In genomic region chr1:148038462-148039333, GRCh38 we compare ENCODE assay signal across 7 cellular contexts.
DNase-seq lines count a peak whose midpoint lies in the region; ATAC-seq and TF ChIP-seq lines count a peak whose summit lies in the region.
"Not testable (repeated sequence)": the region's sequence is repeated elsewhere in the genome, so short reads cannot be mapped to it uniquely, and the experiment has no call there.

No MANE protein-coding gene starts in this region.

- not testable (repeated sequence) for H3K9me3 Mint-ChIP-seq in T-cell

- peak; percentile 81 for ATAC-seq in GM18508 (IDR thresholded peaks at IDR 0.05; ENCODE audit: insufficient read depth, unreplicated experiment)
- ATAC-seq in HG02884 (IDR thresholded peaks at IDR 0.05; ENCODE audit: unreplicated experiment) = peak; percentile 78
- ATAC-seq in T-cell (replicated peaks in 1 of 4) = peak; percentile 80 to 83 (median 82)

- POLR2A ChIA-PET in T-cell (lab: Charles Lee) = not testable (repeated sequence)

- H3K4me3 ChIP-seq in right atrium auricular region = peak overlapping the region; percentile 30 to 48

- peak overlapping the region; percentile 84 to 89 (median 88) for H3K4me3 Mint-ChIP-seq in T-cell

- not testable (repeated sequence) for H3K36me3 ChIP-seq in right atrium auricular region

- CTCF ChIA-PET in T-cell (lab: Charles Lee) = not testable (repeated sequence)

- H3K4me1 ChIP-seq in right atrium auricular region = not testable (repeated sequence)

- not testable (repeated sequence) for H3K4me1 Mint-ChIP-seq in T-cell

- not testable (repeated sequence) for H3K36me3 Mint-ChIP-seq in T-cell

- TF ChIP-seq CTCF in right atrium auricular region (IDR thresholded peaks at IDR 0.05) = not testable (repeated sequence)

- not testable (repeated sequence) for H3K27me3 ChIP-seq in right atrium auricular region

- H3K27ac Mint-ChIP-seq in T-cell = peak overlapping the region; percentile 95 to 99

- peak; percentile 32 for DNase-seq in NCI-H1436 (lab: John Stamatoyannopoulos, UW)
- DNase-seq in T-cell = peak; percentile 43 to 88 (median 70)
- peak; percentile 75 for DNase-seq in right atrium auricular region (ENCODE audit: low spot score)
- DNase-seq in renal cortical epithelial cell (ENCODE audit: low read depth) = peak; percentile 96

- H3K9me3 ChIP-seq in right atrium auricular region = not testable (repeated sequence)

- H3K27ac ChIP-seq in angular gyrus (ENCODE audit: low read depth, low read length) = peak overlapping the region; percentile 30
- H3K27ac ChIP-seq in right atrium auricular region = peak overlapping the region; percentile 73 to 74

- H3K27me3 Mint-ChIP-seq in T-cell = not testable (repeated sequence)

Comparison
In these comparisons a context has a peak if more than half of its experiments do, and no peak if none do; other contexts are left out.
1. Peak in every context shown above with its lines: DNase-seq, ATAC-seq, H3K4me3 ChIP-seq and H3K27ac ChIP-seq.
2. DNase-seq: peak in every context shown above with its lines; median percentile 96 in renal cortical epithelial cell; 75 in right atrium auricular region; 70 in T-cell; 32 in NCI-H1436.